8 cellular contexts compared by ENCODE assay signal in the genomic region with DNA sequence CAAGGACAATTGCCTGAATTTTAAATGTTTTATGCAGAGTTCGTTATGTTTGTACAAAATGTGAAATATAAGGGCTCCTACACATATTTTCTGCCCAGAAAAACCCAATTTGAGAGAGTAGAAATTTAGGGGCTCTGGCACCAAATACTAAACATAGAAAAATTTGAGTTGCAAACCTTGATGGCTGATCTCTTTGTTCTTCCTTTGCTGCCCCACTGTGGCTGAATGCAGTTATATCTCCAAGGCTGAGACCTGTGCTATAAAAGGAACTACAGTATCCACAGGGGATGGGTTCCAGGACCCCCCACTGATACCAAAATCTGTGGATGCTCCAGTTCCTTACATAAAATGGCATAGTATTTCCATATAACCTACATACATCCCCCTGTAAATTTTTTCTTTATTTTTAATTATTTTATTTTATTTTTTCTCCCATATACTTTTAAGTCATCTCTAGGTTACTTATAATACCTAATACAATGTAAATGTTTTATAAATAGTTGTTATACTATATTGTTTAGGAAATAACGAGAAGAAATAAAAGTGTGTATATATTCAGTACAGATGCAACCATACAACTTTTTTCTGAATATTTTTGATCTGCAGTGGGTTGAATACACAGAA. TPM values are rescaled to one million over a fixed set of nuclear protein-coding genes. Genes with fewer than 3 reads are reported as not detected.
A peak's percentile ranks its signal among the peaks of the same experiment; 100 is the strongest.
DNase-seq lines count a peak whose midpoint lies in the region; ATAC-seq and TF ChIP-seq lines count a peak whose summit lies in the region.

No MANE protein-coding gene starts in this region.

- H3K36me3 Mint-ChIP-seq in activated naive CD8-positive, alpha-beta T cell treated with anti-CD3 and anti-CD28 coated beads for 36 hours = no peaks in the 10 kb centered on the region

- no peaks in the 10 kb centered on the region for H3K9me3 ChIP-seq in heart left ventricle

- no peaks in the 10 kb centered on the region for H3K36me3 ChIP-seq in heart left ventricle

- H3K27me3 Mint-ChIP-seq in activated naive CD8-positive, alpha-beta T cell treated with anti-CD3 and anti-CD28 coated beads for 36 hours = peaks cover 3% of the 10 kb centered on the region

- H3K27ac Mint-ChIP-seq in activated naive CD8-positive, alpha-beta T cell treated with anti-CD3 and anti-CD28 coated beads for 36 hours = no peak overlapping the region

- H3K4me1 Mint-ChIP-seq in activated naive CD8-positive, alpha-beta T cell treated with anti-CD3 and anti-CD28 coated beads for 36 hours = no peaks in the 10 kb centered on the region

- intact Hi-C loops in heart left ventricle (cut with DNase I) = loop anchor here (1.0 to 10.0 kb wide), 9 partner anchors 161 to 497 kb away; no protein-coding TSS in a partner anchor

- H3K4me1 ChIP-seq in heart left ventricle = peaks cover 0 to 4% (median 0%) of the 10 kb centered on the region in 12 donors

- H3K27me3 ChIP-seq in heart left ventricle = no peaks in the 10 kb centered on the region

- TF ChIP-seq POLR2A in heart left ventricle (IDR thresholded peaks at IDR 0.05) = no peak

- H3K4me3 Mint-ChIP-seq in activated naive CD8-positive, alpha-beta T cell treated with anti-CD3 and anti-CD28 coated beads for 36 hours = no peak overlapping the region

- peak in 3 of 4 donors; percentile 49 to 71 (median 68) for ATAC-seq in heart left ventricle
- no peak for ATAC-seq in GM21360 (IDR thresholded peaks at IDR 0.05; ENCODE audit: unreplicated experiment)
- no peak for ATAC-seq in HG03280 (IDR thresholded peaks at IDR 0.05; ENCODE audit: unreplicated experiment)

- WGBS in heart left ventricle, 4 donors = 27 to 38% (median 32%) methylated on average over 2 of the region's 2 CpGs

- no peaks in the 10 kb centered on the region for H3K9me3 Mint-ChIP-seq in activated naive CD8-positive, alpha-beta T cell treated with anti-CD3 and anti-CD28 coated beads for 36 hours

- DNase-seq in GM19240 (ENCODE audit: insufficient read length, low spot score) = peak; percentile 11
- DNase-seq in NCI-H748 (lab: John Stamatoyannopoulos, UW; ENCODE audit: unreplicated experiment) = peak; percentile 57
- DNase-seq in activated naive CD8-positive, alpha-beta T cell treated with anti-CD3 and anti-CD28 coated beads for 36 hours = peak; percentile 19
- DNase-seq in heart left ventricle = peak in 2 of 5 donors; percentile 20 to 33
- peak; percentile 25 for DNase-seq in retina

- no peak overlapping the region for H3K27ac ChIP-seq in C4-2B
- no peak overlapping the region for H3K27ac ChIP-seq in heart left ventricle

- TF ChIP-seq CTCF in C4-2B (conservative IDR thresholded peaks at IDR 0.05) (peak; percentile 74), heart left ventricle (IDR thresholded peaks at IDR 0.05) (peak; percentile 30 to 70 (median 52))

- no peak overlapping the region for H3K4me3 ChIP-seq in heart left ventricle

RNA-seq across cellular contexts. Expression of a gene that starts 22.5 kb away (rescaled TPM):
- total RNA-seq in activated naive CD8-positive, alpha-beta T cell treated with anti-CD3 and anti-CD28 coated beads for 36 hours = not detected
- under 1 TPM in 3 of 9 donors, not detected in 6; 0.19 to 0.84 (median 0.25) TPM for total RNA-seq in heart left ventricle
- polyA plus RNA-seq in heart left ventricle = under 1 TPM; 0.11 TPM

RNA-seq across cellular contexts. Expression of a gene that starts 45.0 kb away (rescaled TPM):
- total RNA-seq in activated naive CD8-positive, alpha-beta T cell treated with anti-CD3 and anti-CD28 coated beads for 36 hours = 100 to 1,000 TPM; 148 to 153 TPM
- total RNA-seq in heart left ventricle = 100 to 1,000 TPM; 194 to 372 (median 209) TPM
- 100 to 1,000 TPM; 434 to 699 TPM for polyA plus RNA-seq in heart left ventricle

RNA-seq across cellular contexts. Expression of a gene that starts 59.3 kb away (rescaled TPM):
- 1 to 10 TPM; 1.5 to 2.5 TPM for total RNA-seq in activated naive CD8-positive, alpha-beta T cell treated with anti-CD3 and anti-CD28 coated beads for 36 hours
- total RNA-seq in heart left ventricle = 1 to 10 TPM in 2 of 9 donors, under 1 TPM in 7; 0.59 to 1.9 (median 0.94) TPM
- under 1 TPM; 0.46 to 0.61 TPM for polyA plus RNA-seq in heart left ventricle

Comparison
In these comparisons a context has a peak if more than half of its experiments do, and no peak if none do; other contexts are left out.
1. ATAC-seq: peak in heart left ventricle (3 of 4); none in GM21360 (single experiment) and HG03280 (single experiment).